ENCODE assay signal across 10 cellular contexts in the genomic region with DNA sequence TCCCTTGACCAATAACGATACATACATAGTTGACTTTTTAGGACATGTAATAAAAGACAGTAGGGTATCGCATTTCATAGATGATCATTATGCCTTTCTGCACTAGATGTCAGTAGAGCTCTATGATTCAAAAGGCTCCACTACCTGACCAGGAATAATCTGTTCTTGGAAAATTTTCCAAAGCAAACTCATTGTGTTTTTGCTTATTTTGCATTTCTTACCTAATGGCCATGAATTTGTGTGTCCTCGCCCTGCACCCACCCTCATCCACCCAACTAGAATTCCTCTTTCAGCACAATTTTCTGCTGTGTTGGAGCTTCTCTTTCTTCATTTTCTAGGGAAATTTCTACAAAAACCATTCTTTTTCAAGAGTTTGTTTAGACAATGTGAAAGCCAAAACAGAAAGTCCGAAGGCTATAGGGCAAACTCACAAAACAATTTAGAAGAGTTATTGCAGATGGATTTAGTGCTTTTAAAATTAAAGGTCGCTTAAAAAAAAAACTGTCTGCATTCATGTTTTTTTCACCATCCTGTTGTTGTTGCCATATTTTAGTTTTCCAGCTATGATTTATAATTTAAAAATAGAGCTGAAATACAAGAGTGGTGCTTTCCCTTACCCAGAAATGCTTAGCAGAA.
DNase-seq lines count a peak whose midpoint lies in the region; ATAC-seq, FAIRE-seq and TF ChIP-seq lines count a peak whose summit lies in the region.
"Had no signal": no experiment of that assay in that cellular context is flagged by ENCODE, and none has a peak within 500 bp of the region (broad histone marks: within the 10 kb centered on the region; RNA-seq: fewer than 3 reads in every experiment).

No MANE protein-coding gene starts in this region.

- TF ChIP-seq POLR2A in H54 (IDR thresholded peaks at IDR 0.05; ENCODE audit: low read depth, low read length): no peak

- no peak overlapping the region for H3K27ac Mint-ChIP-seq in neural progenitor cell
- H3K27ac Mint-ChIP-seq: naive B cell had no signal

- H3K9me3 Mint-ChIP-seq in neural progenitor cell: no peaks in the 10 kb centered on the region

- H3K36me3 Mint-ChIP-seq in neural progenitor cell: no peaks in the 10 kb centered on the region
- H3K36me3 Mint-ChIP-seq: naive B cell had no signal

- TF ChIP-seq CTCF in epithelial cell of esophagus (IDR thresholded peaks at IDR 0.05; ENCODE audit: insufficient read depth, low read depth, low read length, missing control alignments): peak; percentile 68
- peak; percentile 53 for TF ChIP-seq CTCF in neural progenitor cell (IDR thresholded peaks at IDR 0.05)

- H3F3A ChIP-seq in neural progenitor cell (ENCODE audit: low read depth): no peaks in the 10 kb centered on the region

- FAIRE-seq in H54 (lab: Jason Lieb, UNC): no peak

- no peak overlapping the region for H3K27ac ChIP-seq in neural progenitor cell
- H3K27ac ChIP-seq: SJCRH30 had no signal

- no peak overlapping the region for H3K4me3 Mint-ChIP-seq in neural progenitor cell
- H3K4me3 Mint-ChIP-seq: naive B cell had no signal

- H3K27me3 ChIP-seq in neural progenitor cell: no peaks in the 10 kb centered on the region
- H3K27me3 ChIP-seq: SJCRH30 had no signal

- H3K79me2 ChIP-seq in neural progenitor cell (ENCODE audit: low read depth): no peaks in the 10 kb centered on the region

- DNase-seq in H54 (ENCODE audit: insufficient read length, low spot score) (peak; percentile 3), NCI-H748 treated with DMSO at 0.1 percent for 48 hours (lab: John Stamatoyannopoulos, UW) (peak; percentile 65), epithelial cell of esophagus (ENCODE audit: low read depth) (peak; percentile 64), neural progenitor cell (ENCODE audit: low spot score) (peak; percentile 22)
- no peak for DNase-seq in stimulated activated naive CD8-positive, alpha-beta T cell treated with anti-CD3 and anti-CD28 coated beads, Interleukin-15, Interleukin-2, amounts not matched to agents 100 U/mL and 50 U/mL, for 24 hours
- DNase-seq: naive B cell had no signal

- no peaks in the 10 kb centered on the region for H3K4me1 Mint-ChIP-seq in neural progenitor cell
- H3K4me1 Mint-ChIP-seq: naive B cell had no signal

- no peak overlapping the region for H3K4me3 ChIP-seq in epithelial cell of esophagus (ENCODE audit: low read length)
- H3K4me3 ChIP-seq in neural progenitor cell: no peak overlapping the region
- H3K4me3 ChIP-seq: SJCRH30 had no signal

- H3K27me3 Mint-ChIP-seq in neural progenitor cell (ENCODE audit: insufficient read depth, low read depth): no peaks in the 10 kb centered on the region

- ATAC-seq in HG03045 (IDR thresholded peaks at IDR 0.05; ENCODE audit: unreplicated experiment) (no peak), GM21723 (IDR thresholded peaks at IDR 0.05; ENCODE audit: unreplicated experiment) (no peak), GM21619 (IDR thresholded peaks at IDR 0.05; ENCODE audit: unreplicated experiment) (no peak)
- no peak for ATAC-seq in stimulated activated naive CD8-positive, alpha-beta T cell treated with anti-CD3 and anti-CD28 coated beads, Interleukin-15, Interleukin-2, amounts not matched to agents 100 U/mL and 50 U/mL, for 24 hours

- H3K9me3 ChIP-seq in neural progenitor cell (ENCODE audit: low read depth): no peaks in the 10 kb centered on the region
- H3K9me3 ChIP-seq: SJCRH30 had no signal

- no peak overlapping the region for H2AFZ ChIP-seq in neural progenitor cell (replicated peaks)

- no peaks in the 10 kb centered on the region for H4K20me1 ChIP-seq in neural progenitor cell (ENCODE audit: low read depth)

- H3K4me1 ChIP-seq in neural progenitor cell: no peaks in the 10 kb centered on the region
- H3K4me1 ChIP-seq: SJCRH30 had no signal

- H3K4me2 ChIP-seq in neural progenitor cell: no peak overlapping the region

- H3K36me3 ChIP-seq in neural progenitor cell: no peaks in the 10 kb centered on the region
- H3K36me3 ChIP-seq: SJCRH30 had no signal

- H3K9ac ChIP-seq in neural progenitor cell: no peak overlapping the region
